8 cellular contexts compared by ENCODE assay signal in genomic region chr20:14334306-14334930, GRCh38. TPM values are rescaled to one million over a fixed set of nuclear protein-coding genes. Genes with fewer than 3 reads are reported as not detected.
A peak's percentile ranks its signal among the peaks of the same experiment; 100 is the strongest.
DNase-seq lines count a peak whose midpoint lies in the region; ATAC-seq and TF ChIP-seq lines count a peak whose summit lies in the region.
"Had no signal": no experiment of that assay in that cellular context is flagged by ENCODE, and none has a peak within 500 bp of the region (broad histone marks: within the 10 kb centered on the region; RNA-seq: fewer than 3 reads in every experiment).

No MANE protein-coding gene starts in this region.

- no peaks in the 10 kb centered on the region for H3K4me1 Mint-ChIP-seq in stimulated activated naive CD8-positive, alpha-beta T cell treated with anti-CD3 and anti-CD28 coated beads, Interleukin-15, amount 100 ng/mL, for 72 hours

- no peaks in the 10 kb centered on the region for H3K9me3 Mint-ChIP-seq in stimulated activated naive CD8-positive, alpha-beta T cell treated with anti-CD3 and anti-CD28 coated beads, Interleukin-15, amount 100 ng/mL, for 72 hours
- H3K9me3 Mint-ChIP-seq: stimulated activated naive CD8-positive, alpha-beta T cell treated with anti-CD3 and anti-CD28 coated beads, Interleukin-15, Interleukin-2, amounts not matched to agents 100 ng/mL and 50 ng/mL, for 24 hours had no signal

- H3K4me3 ChIP-seq in H7 (ENCODE audit: insufficient read depth, low read depth, low read length), result no peak overlapping the region
- peak overlapping the region; percentile 93 for H3K4me3 ChIP-seq in epithelial cell of esophagus (ENCODE audit: low read length)

- H3K36me3 ChIP-seq in H7 (replicated peaks; ENCODE audit: control insufficient read depth, insufficient read depth, low read length), result no peaks in the 10 kb centered on the region

- ATAC-seq in stimulated activated naive CD8-positive, alpha-beta T cell treated with anti-CD3 and anti-CD28 coated beads, Interleukin-15, amount 100 ng/mL, for 72 hours, result no peak
- ATAC-seq in GM18520 (IDR thresholded peaks at IDR 0.05; ENCODE audit: unreplicated experiment), result no peak
- ATAC-seq in GM21576 (IDR thresholded peaks at IDR 0.05; ENCODE audit: unreplicated experiment), result no peak

- no peaks in the 10 kb centered on the region for H3K27me3 Mint-ChIP-seq in stimulated activated naive CD8-positive, alpha-beta T cell treated with anti-CD3 and anti-CD28 coated beads, Interleukin-15, amount 100 ng/mL, for 72 hours
- H3K27me3 Mint-ChIP-seq: stimulated activated naive CD8-positive, alpha-beta T cell treated with anti-CD3 and anti-CD28 coated beads, Interleukin-15, Interleukin-2, amounts not matched to agents 100 ng/mL and 50 ng/mL, for 24 hours had no signal

- no peak overlapping the region for H3K4me3 Mint-ChIP-seq in stimulated activated naive CD8-positive, alpha-beta T cell treated with anti-CD3 and anti-CD28 coated beads, Interleukin-15, amount 100 ng/mL, for 72 hours
- H3K4me3 Mint-ChIP-seq: stimulated activated naive CD8-positive, alpha-beta T cell treated with anti-CD3 and anti-CD28 coated beads, Interleukin-15, Interleukin-2, amounts not matched to agents 100 ng/mL and 50 ng/mL, for 24 hours had no signal

- peak; percentile 15 for DNase-seq in H7
- peak; percentile 64 for DNase-seq in NCI-H748 treated with DMSO at 0.1 percent for 48 hours (lab: John Stamatoyannopoulos, UW)
- DNase-seq in epithelial cell of esophagus (ENCODE audit: low read depth), result peak; percentile 69
- peak; percentile 25 for DNase-seq in occipital lobe (lab: John Stamatoyannopoulos, UW)
- DNase-seq in stimulated activated naive CD8-positive, alpha-beta T cell treated with anti-CD3 and anti-CD28 coated beads, Interleukin-15, amount 100 ng/mL, for 72 hours, result no peak

- H3K27me3 ChIP-seq in H7 (ENCODE audit: control insufficient read depth, insufficient read depth, low read length), result peaks cover 2% of the 10 kb centered on the region

- peak; percentile 62 for TF ChIP-seq CTCF in epithelial cell of esophagus (IDR thresholded peaks at IDR 0.05; ENCODE audit: insufficient read depth, low read depth, low read length, missing control alignments)

- no peak overlapping the region for H3K27ac Mint-ChIP-seq in stimulated activated naive CD8-positive, alpha-beta T cell treated with anti-CD3 and anti-CD28 coated beads, Interleukin-15, amount 100 ng/mL, for 72 hours
- H3K27ac Mint-ChIP-seq: stimulated activated naive CD8-positive, alpha-beta T cell treated with anti-CD3 and anti-CD28 coated beads, Interleukin-15, Interleukin-2, amounts not matched to agents 100 ng/mL and 50 ng/mL, for 24 hours had no signal

RNA-seq across cellular contexts. Expression of gene FLRT3, which starts 3.0 kb away (rescaled TPM):
- 1.7 and 3.2 TPM in 2 replicates for total RNA-seq in H7 (2014; rRNA removed; shearing (Covaris generic))
- 27.5 TPM for total RNA-seq in occipital lobe

Comparison
In these comparisons a context has a peak if more than half of its experiments do, and no peak if none do; other contexts are left out.
1. DNase-seq: peak in H7 (single experiment), NCI-H748 treated with DMSO at 0.1 percent for 48 hours (single experiment), epithelial cell of esophagus (single experiment) and occipital lobe (single experiment); none in stimulated activated naive CD8-positive, alpha-beta T cell treated with anti-CD3 and anti-CD28 coated beads, Interleukin-15, amount 100 ng/mL, for 72 hours (0 of 2).